ENCODE assay signal across 9 cellular contexts in genomic region chr1:15951341-15952153, GRCh38. TPM values are rescaled to one million over a fixed set of nuclear protein-coding genes. Genes with fewer than 3 reads are reported as not detected.
A peak's percentile ranks its signal among the peaks of the same experiment; 100 is the strongest.
DNase-seq lines count a peak whose midpoint lies in the region; ATAC-seq and TF ChIP-seq lines count a peak whose summit lies in the region.
"Had no signal": no experiment of that assay in that cellular context is flagged by ENCODE, and none has a peak within 500 bp of the region (broad histone marks: within the 10 kb centered on the region; RNA-seq: fewer than 3 reads in every experiment).

No MANE protein-coding gene starts in this region.

- H3K4me1 Mint-ChIP-seq in activated naive CD8-positive, alpha-beta T cell treated with anti-CD3 and anti-CD28 coated beads, Interleukin-2, amount 10 ng/mL, durations not matched to agents 7 days and 5 days, result peaks cover 56% of the 10 kb centered on the region

- POLR2A ChIA-PET in activated naive CD8-positive, alpha-beta T cell treated with anti-CD3 and anti-CD28 coated beads, Interleukin-2, amount 10 ng/mL, durations not matched to agents 7 days and 5 days (lab: Charles Lee), result interaction anchor here (1.1 kb wide), 1 partner anchor 101 kb away, joined by 3 read pairs; no protein-coding TSS in a partner anchor

- TF ChIP-seq CTCF in tibial nerve (IDR thresholded peaks at IDR 0.05), result no peak

- WGBS in mesodermal cell (ENCODE audit: insufficient coverage in 2 of 2), 2 experiments, result 75 to 82% methylated on average over 12 to 20 of the region's 23 CpGs
- WGBS in tibial nerve, 2 donors, result 56 to 64% methylated on average over 20 to 23 of the region's 23 CpGs

- H3K27me3 Mint-ChIP-seq in activated naive CD8-positive, alpha-beta T cell treated with anti-CD3 and anti-CD28 coated beads, Interleukin-2, amount 10 ng/mL, durations not matched to agents 7 days and 5 days, result no peaks in the 10 kb centered on the region

- H3K4me3 Mint-ChIP-seq in activated naive CD8-positive, alpha-beta T cell treated with anti-CD3 and anti-CD28 coated beads, Interleukin-2, amount 10 ng/mL, durations not matched to agents 7 days and 5 days, result no peak overlapping the region

- peak overlapping the region; percentile 90 for H3K27ac ChIP-seq in mesodermal cell (ENCODE audit: low read depth, low read length, severe bottlenecking)
- peak overlapping the region in 3 of 4 donors; percentile 88 to 94 (median 92) for H3K27ac ChIP-seq in tibial nerve

- no peaks in the 10 kb centered on the region for H3K9me3 Mint-ChIP-seq in activated naive CD8-positive, alpha-beta T cell treated with anti-CD3 and anti-CD28 coated beads, Interleukin-2, amount 10 ng/mL, durations not matched to agents 7 days and 5 days

- DNase-seq in activated gamma-delta T cell treated with Interleukin-2 at 50 U/mL for 16 hours, result peak; percentile 31
- DNase-seq in activated gamma-delta T cell (lab: John Stamatoyannopoulos, UW), result no peak
- DNase-seq in activated naive CD8-positive, alpha-beta T cell treated with anti-CD3 and anti-CD28 coated beads, Interleukin-2, amount 10 ng/mL, durations not matched to agents 7 days and 5 days, result no peak
- DNase-seq in tibial nerve (ENCODE audit: low spot score in 2 of 2), result no peak
- no peak for DNase-seq in NCI-H2029 (lab: John Stamatoyannopoulos, UW)

- no peaks in the 10 kb centered on the region for H3K27me3 ChIP-seq in tibial nerve

- no peak for TF ChIP-seq POLR2A in tibial nerve (IDR thresholded peaks at IDR 0.05)

- no peak for TF ChIP-seq EP300 in tibial nerve (IDR thresholded peaks at IDR 0.05)

- peaks cover 12% of the 10 kb centered on the region for H3K36me3 Mint-ChIP-seq in activated naive CD8-positive, alpha-beta T cell treated with anti-CD3 and anti-CD28 coated beads, Interleukin-2, amount 10 ng/mL, durations not matched to agents 7 days and 5 days

- ATAC-seq in activated naive CD8-positive, alpha-beta T cell treated with anti-CD3 and anti-CD28 coated beads, Interleukin-2, amount 10 ng/mL, durations not matched to agents 7 days and 5 days (ENCODE audit: low read depth), result no peak
- ATAC-seq in HG03565 (IDR thresholded peaks at IDR 0.05; ENCODE audit: unreplicated experiment), result no peak
- no peak for ATAC-seq in HG02970 (IDR thresholded peaks at IDR 0.05; ENCODE audit: low FRiP score, unreplicated experiment)

- H3K4me1 ChIP-seq in mesodermal cell (ENCODE audit: control insufficient read depth, insufficient read depth, low read length, poor library complexity, severe bottlenecking) (peaks cover 67% of the 10 kb centered on the region), tibial nerve (peaks cover 8 to 65% (median 52%) of the 10 kb centered on the region in 4 donors)

- H3K4me3 ChIP-seq in mesodermal cell (ENCODE audit: extremely low read depth, insufficient read depth, low read length, poor library complexity, severe bottlenecking) (no peak overlapping the region), tibial nerve (no peak overlapping the region)

- H3K27ac Mint-ChIP-seq in activated naive CD8-positive, alpha-beta T cell treated with anti-CD3 and anti-CD28 coated beads, Interleukin-2, amount 10 ng/mL, durations not matched to agents 7 days and 5 days, result peak overlapping the region; percentile 85

- H3K9me3 ChIP-seq in mesodermal cell (ENCODE audit: control insufficient read depth, low read length) (no peaks in the 10 kb centered on the region), tibial nerve (no peaks in the 10 kb centered on the region)

- H3K36me3 ChIP-seq in mesodermal cell (ENCODE audit: control insufficient read depth, insufficient read depth, low read length), result peaks cover 32% of the 10 kb centered on the region
- peaks cover 0 to 19% (median 0%) of the 10 kb centered on the region in 3 donors for H3K36me3 ChIP-seq in tibial nerve

RNA-seq across cellular contexts. Expression of gene ZBTB17, which starts 24.4 kb away (rescaled TPM):
- total RNA-seq in activated naive CD8-positive, alpha-beta T cell treated with anti-CD3 and anti-CD28 coated beads, Interleukin-2, amount 10 ng/mL, durations not matched to agents 7 days and 5 days, result 10 to 100 TPM; 46.4 to 47.6 TPM
- 27.9 TPM for polyA plus RNA-seq in mesodermal cell (2013, experiment 1 of 2)
- 21.7 TPM for polyA plus RNA-seq in mesodermal cell (2013, experiment 2 of 2)
- 10 to 100 TPM; 34.5 to 85.2 (median 52.4) TPM for total RNA-seq in tibial nerve

RNA-seq across cellular contexts. Expression of gene SRARP, which starts 52.5 kb away (rescaled TPM):
- not detected for total RNA-seq in activated naive CD8-positive, alpha-beta T cell treated with anti-CD3 and anti-CD28 coated beads, Interleukin-2, amount 10 ng/mL, durations not matched to agents 7 days and 5 days
- 0.44 TPM for polyA plus RNA-seq in mesodermal cell (2013, experiment 1 of 2)
- 0.61 TPM for polyA plus RNA-seq in mesodermal cell (2013, experiment 2 of 2)
- total RNA-seq in tibial nerve, result under 1 TPM in 2 of 4 donors, not detected in 2; 0.39 to 0.90 TPM
- total RNA-seq: H4 had no signal
